1 cellular context compared by ENCODE assay signal in genomic region chr3:168997488-168997887, GRCh38.
TF ChIP-seq lines count a peak whose summit lies in the region.

No MANE protein-coding gene starts in this region.

TF ChIP-seq in HepG2, 621 proteins besides CTCF, POLR2A, EP300 and RAD21 (continued from another document):
- TF ChIP-seq HNF1B (CRISPR knock-in tag; IDR thresholded peaks at IDR 0.05): no peak
- no peak for TF ChIP-seq ZBTB1 (CRISPR knock-in tag; IDR thresholded peaks at IDR 0.05; ENCODE audit: borderline replicate concordance)
- TF ChIP-seq POGZ (CRISPR knock-in tag; IDR thresholded peaks at IDR 0.05): peak; percentile 67
- TF ChIP-seq TCF7 (IDR thresholded peaks at IDR 0.05; ENCODE audit: low read depth): peak; percentile 31; the same call in 1 of the 2 replicates
- no peak for TF ChIP-seq FOSL2 (CRISPR knock-in tag; IDR thresholded peaks at IDR 0.05)
- no peak for TF ChIP-seq MYNN (CRISPR knock-in tag; IDR thresholded peaks at IDR 0.05; ENCODE audit: low read depth)
- TF ChIP-seq ZNF501 (CRISPR knock-in tag; IDR thresholded peaks at IDR 0.05): no peak
- TF ChIP-seq ZNF782 (CRISPR knock-in tag; IDR thresholded peaks at IDR 0.05; ENCODE audit: borderline replicate concordance): no peak
- no peak for TF ChIP-seq MED13 (CRISPR knock-in tag; IDR thresholded peaks at IDR 0.05)
- TF ChIP-seq HOXA7 (CRISPR knock-in tag; IDR thresholded peaks at IDR 0.05): no peak
- TF ChIP-seq ARID5B (CRISPR knock-in tag; IDR thresholded peaks at IDR 0.05): peak; percentile 68
- no peak for TF ChIP-seq AKNA (CRISPR knock-in tag; IDR thresholded peaks at IDR 0.05; ENCODE audit: borderline replicate concordance)
- peak; percentile 68 for TF ChIP-seq GATAD2A (CRISPR knock-in tag; IDR thresholded peaks at IDR 0.05)
- no peak for TF ChIP-seq EHMT2 (IDR thresholded peaks at IDR 0.05; ENCODE audit: borderline replicate concordance, low read depth, low read length)
- TF ChIP-seq CBX1 (IDR thresholded peaks at IDR 0.05; ENCODE audit: low read depth): no peak
- TF ChIP-seq ZNF572 (CRISPR knock-in tag; IDR thresholded peaks at IDR 0.05): no peak
- no peak for TF ChIP-seq ZNF660 (CRISPR knock-in tag; IDR thresholded peaks at IDR 0.05; ENCODE audit: borderline replicate concordance, low read depth)
